Comparison of ENCODE assay signal across 21 cellular contexts in the genomic region with DNA sequence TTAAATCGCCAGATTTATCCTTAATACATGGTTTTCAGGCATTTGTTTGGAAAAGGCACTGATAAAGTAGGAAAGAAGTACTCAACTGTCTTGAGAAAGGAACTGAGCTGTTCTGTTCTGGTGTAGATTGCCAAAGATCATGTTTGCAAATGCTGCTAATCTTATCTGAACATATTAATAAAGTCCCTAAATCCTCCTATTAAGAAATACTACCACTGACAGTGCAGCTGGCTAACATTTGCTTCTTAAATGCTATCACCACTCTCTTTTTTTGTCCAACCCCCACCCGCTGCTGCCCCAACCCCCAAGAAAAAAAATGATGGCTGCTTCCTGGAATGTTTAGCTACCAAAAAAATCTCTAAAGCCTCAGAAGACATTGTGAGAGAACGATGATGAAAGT.
DNase-seq lines count a peak whose midpoint lies in the region; ATAC-seq and TF ChIP-seq lines count a peak whose summit lies in the region.
"Had no signal": no experiment of that assay in that cellular context is flagged by ENCODE, and none has a peak within 500 bp of the region (broad histone marks: within the 10 kb centered on the region; RNA-seq: fewer than 3 reads in every experiment).

No MANE protein-coding gene starts in this region.

- DNase-seq in EL (peak; percentile 36), amniotic epithelial cell (ENCODE audit: low read depth) (peak; percentile 100), left ventricle myocardium superior (no peak), nephron progenitor cell (no peak), GM20000 (ENCODE audit: low spot score) (no peak), GOT3 (lab: John Stamatoyannopoulos, UW) (no peak)
- no peak for DNase-seq in activated naive CD8-positive, alpha-beta T cell treated with anti-CD3 and anti-CD28 coated beads for 36 hours
- DNase-seq: activated B cell treated with CpG ODN at 0.5 μM for 24 hours; H7; head of caudate nucleus; KG1; NCI-H1092; NCI-H2081; NCI-H510A; pancreas; sigmoid colon; stimulated activated CD4-positive, alpha-beta T cell treated with anti-CD3 and anti-CD28 coated beads, Interleukin-2, amount 100 ng/mL, for 24 hours; stomach; T-helper 2 cell had no signal

- peaks cover 3% of the 10 kb centered on the region for H3K9me3 Mint-ChIP-seq in nephron progenitor cell
- H3K9me3 Mint-ChIP-seq in activated naive CD8-positive, alpha-beta T cell treated with anti-CD3 and anti-CD28 coated beads for 36 hours = no peaks in the 10 kb centered on the region
- H3K9me3 Mint-ChIP-seq: activated B cell treated with CpG ODN at 0.5 μM for 24 hours had no signal

- peaks cover 60% of the 10 kb centered on the region for H3K4me1 Mint-ChIP-seq in nephron progenitor cell
- no peaks in the 10 kb centered on the region for H3K4me1 Mint-ChIP-seq in activated naive CD8-positive, alpha-beta T cell treated with anti-CD3 and anti-CD28 coated beads for 36 hours
- H3K4me1 Mint-ChIP-seq: activated B cell treated with CpG ODN at 0.5 μM for 24 hours had no signal

- no peak overlapping the region for H3K4me3 Mint-ChIP-seq in nephron progenitor cell
- no peak overlapping the region for H3K4me3 Mint-ChIP-seq in activated naive CD8-positive, alpha-beta T cell treated with anti-CD3 and anti-CD28 coated beads for 36 hours
- H3K4me3 Mint-ChIP-seq: activated B cell treated with CpG ODN at 0.5 μM for 24 hours had no signal

- H3K36me3 Mint-ChIP-seq in nephron progenitor cell (ENCODE audit: low read depth) = no peaks in the 10 kb centered on the region
- no peaks in the 10 kb centered on the region for H3K36me3 Mint-ChIP-seq in activated naive CD8-positive, alpha-beta T cell treated with anti-CD3 and anti-CD28 coated beads for 36 hours
- H3K36me3 Mint-ChIP-seq: activated naive CD4-positive, alpha-beta T cell treated with anti-CD3 and anti-CD28 coated beads, Interleukin-2, amount 50 U/mL, for 72 hours had no signal

- H3K27me3 Mint-ChIP-seq in nephron progenitor cell (ENCODE audit: low read depth, poor library complexity) = peaks cover 6% of the 10 kb centered on the region
- peaks cover 5% of the 10 kb centered on the region for H3K27me3 Mint-ChIP-seq in activated naive CD8-positive, alpha-beta T cell treated with anti-CD3 and anti-CD28 coated beads for 36 hours

- TF ChIP-seq CTCF in nephron progenitor cell (IDR thresholded peaks at IDR 0.05) (no peak), GM20000 (IDR thresholded peaks at IDR 0.05; ENCODE audit: extremely low read depth, missing control alignments) (no peak)

- peak; percentile 86 for ATAC-seq in left ventricle myocardium superior
- no peak for ATAC-seq in HG03342 (IDR thresholded peaks at IDR 0.05; ENCODE audit: unreplicated experiment)

- intact Hi-C loops in left ventricle myocardium superior (cut with micrococcal nuclease) = no loop called here

- peak overlapping the region; percentile 68 for H3K27ac Mint-ChIP-seq in nephron progenitor cell
- H3K27ac Mint-ChIP-seq in activated naive CD8-positive, alpha-beta T cell treated with anti-CD3 and anti-CD28 coated beads for 36 hours = no peak overlapping the region
- H3K27ac Mint-ChIP-seq: activated B cell treated with CpG ODN at 0.5 μM for 24 hours; activated naive CD4-positive, alpha-beta T cell treated with anti-CD3 and anti-CD28 coated beads, Interleukin-2, amount 50 U/mL, for 72 hours had no signal

Comparison
In these comparisons a context has a peak if more than half of its experiments do, and no peak if none do; other contexts are left out.
1. DNase-seq: peak in EL (single experiment) and amniotic epithelial cell (single experiment); none in left ventricle myocardium superior (single experiment), nephron progenitor cell (single experiment), GM20000 (single experiment), GOT3 (single experiment) and activated naive CD8-positive, alpha-beta T cell treated with anti-CD3 and anti-CD28 coated beads for 36 hours (single experiment).